15 cellular contexts compared by ENCODE assay signal in the genomic region with DNA sequence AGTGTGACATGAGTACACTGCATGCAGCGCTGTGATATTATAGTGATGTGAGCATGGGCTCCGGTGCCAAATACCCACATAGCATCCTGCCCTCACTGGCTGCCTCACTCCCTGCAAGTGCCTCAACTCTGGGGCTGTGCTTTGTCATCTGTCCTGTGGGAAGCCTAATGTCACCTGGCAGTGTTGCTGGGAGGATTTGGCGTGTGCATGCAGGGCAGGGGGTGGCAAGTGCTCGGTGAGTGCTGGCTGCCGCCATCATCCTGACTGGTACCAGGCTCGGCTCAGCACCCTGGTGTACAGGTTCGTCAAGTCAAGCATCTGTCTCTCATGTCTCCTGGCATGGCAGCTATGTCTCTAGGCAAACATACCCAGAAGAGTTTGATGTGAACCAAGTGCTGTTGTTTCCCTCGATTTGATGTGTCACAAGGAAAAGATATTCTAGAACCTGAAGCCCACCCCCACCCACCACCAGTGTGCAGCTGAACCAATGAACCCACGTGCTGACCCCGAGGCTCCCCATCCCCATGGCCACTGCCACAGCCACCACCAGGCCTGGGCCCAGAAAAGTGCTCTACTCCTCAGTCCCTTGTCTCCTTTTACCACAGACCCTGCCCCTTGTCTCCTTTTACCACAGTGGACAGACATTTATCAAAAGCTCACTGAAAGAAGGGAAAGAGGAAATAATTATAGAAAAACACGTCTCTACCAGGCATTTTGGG.
DNase-seq lines count a peak whose midpoint lies in the region; FAIRE-seq and TF ChIP-seq lines count a peak whose summit lies in the region.
"Had no signal": no experiment of that assay in that cellular context is flagged by ENCODE, and none has a peak within 500 bp of the region (broad histone marks: within the 10 kb centered on the region; RNA-seq: fewer than 3 reads in every experiment).

No MANE protein-coding gene starts in this region.

- H3K4me1 ChIP-seq in H9 (ENCODE audit: insufficient read depth, low read length), result no peaks in the 10 kb centered on the region
- H3K4me1 ChIP-seq in endothelial cell of umbilical vein (ENCODE audit: control insufficient read depth, extremely low read depth, insufficient read depth, low read length), result no peaks in the 10 kb centered on the region
- peaks cover 23% of the 10 kb centered on the region for H3K4me1 ChIP-seq in osteoblast (ENCODE audit: insufficient read depth, low read length)

- no peaks in the 10 kb centered on the region for H3K27me3 ChIP-seq in H9 (ENCODE audit: insufficient read depth, low read length)
- no peaks in the 10 kb centered on the region for H3K27me3 ChIP-seq in endothelial cell of umbilical vein (ENCODE audit: control insufficient read depth in 2 of 2, insufficient read depth in 2 of 2, low read length in 2 of 2)
- no peaks in the 10 kb centered on the region for H3K27me3 ChIP-seq in osteoblast (ENCODE audit: insufficient read depth, low read length)

- H3K23me2 ChIP-seq in H9 (ENCODE audit: insufficient read length, low read depth, low read length, poor library complexity, severe bottlenecking), result no peaks in the 10 kb centered on the region

- H2BK15ac ChIP-seq in H9 (ENCODE audit: low read depth, low read length), result no peak overlapping the region

- DNase-seq in AG20443 (ENCODE audit: low spot score) (peak; percentile 5), H9 (peak; percentile 21), endothelial cell of umbilical vein (ENCODE audit: low read depth, low spot score) (no peak), osteoblast (ENCODE audit: insufficient read length, low spot score, missing footprints) (peak; percentile 70), islet precursor cell (no peak), amniotic stem cell (lab: John Stamatoyannopoulos, UW) (no peak), hypothalamus (lab: John Stamatoyannopoulos, UW) (no peak)
- DNase-seq: AML-193, COR-L47, NCI-H1417, NCI-H2029, NCI-H774 had no signal

- CTCF ChIA-PET in endothelial cell of umbilical vein (lab: Charles Lee), result interaction anchor here (0.7 to 2.0 kb wide), 6 partner anchors 13 to 214 kb away, joined by 3 to 15 read pairs (median 5); no protein-coding TSS in a partner anchor

- no peak overlapping the region for H2BK5ac ChIP-seq in H9 (ENCODE audit: insufficient read length, low read length)

- H4K20me1 ChIP-seq in H9 (ENCODE audit: control insufficient read depth, insufficient read depth, insufficient read length) (no peaks in the 10 kb centered on the region), endothelial cell of umbilical vein (replicated peaks; ENCODE audit: control insufficient read depth, extremely low read depth, insufficient read depth, low read length) (no peaks in the 10 kb centered on the region), osteoblast (ENCODE audit: insufficient read depth, low read length) (peaks cover 15% of the 10 kb centered on the region)

- H3K4me1 Mint-ChIP-seq in H9, result peaks cover 21 to 22% of the 10 kb centered on the region in 2 experiments
- H3K4me1 Mint-ChIP-seq: CD14-positive monocyte had no signal

- intact Hi-C loops in endothelial cell of umbilical vein (cut with micrococcal nuclease), result no loop called here

- no peak overlapping the region for H4K8ac ChIP-seq in H9 (replicated peaks; ENCODE audit: insufficient read length, low read depth, low read length)

- peaks cover 2 to 7% (median 2%) of the 10 kb centered on the region in 3 experiments; a peak in 4 of 7 replicates for H3K36me3 Mint-ChIP-seq in H9 (ENCODE audit: insufficient read depth in 1 of 3, low read depth in 3 of 3)

- H3K9me3 ChIP-seq in H9 (ENCODE audit: control insufficient read depth, low read depth, low read length) (no peaks in the 10 kb centered on the region), endothelial cell of umbilical vein (replicated peaks; ENCODE audit: control insufficient read depth, insufficient read depth, low read length) (no peaks in the 10 kb centered on the region), osteoblast (ENCODE audit: low read depth, low read length) (no peaks in the 10 kb centered on the region)

- no peak overlapping the region for H2AK5ac ChIP-seq in H9 (ENCODE audit: insufficient read length, low read length)

- FAIRE-seq in endothelial cell of umbilical vein (lab: Jason Lieb, UNC), result peak; percentile 26
- FAIRE-seq: GM19239 had no signal

- H4K91ac ChIP-seq in H9 (ENCODE audit: insufficient read length, low read depth, low read length), result no peak overlapping the region

- H3K18ac ChIP-seq in H9 (ENCODE audit: insufficient read length, low read depth, low read length), result no peak overlapping the region

- H2BK12ac ChIP-seq in H9 (ENCODE audit: insufficient read length, low read depth, low read length), result no peak overlapping the region

- H2BK120ac ChIP-seq in H9 (ENCODE audit: low read depth, low read length, poor library complexity, severe bottlenecking), result no peak overlapping the region

- H3K79me1 ChIP-seq in H9 (ENCODE audit: insufficient read depth, low read depth, low read length, poor library complexity, severe bottlenecking), result no peaks in the 10 kb centered on the region

- no peak overlapping the region for H2BK20ac ChIP-seq in H9 (ENCODE audit: low read depth, low read length, poor library complexity, severe bottlenecking)

- no peak overlapping the region for H4K5ac ChIP-seq in H9 (ENCODE audit: insufficient read length, low read depth, low read length)

- dilution Hi-C loops in endothelial cell of umbilical vein (cut with MboI; ENCODE audit: extremely low pct_ligation_motif_present, low sequenced_read_pairs), result no loop called here

- H3K36me3 ChIP-seq in endothelial cell of umbilical vein (ENCODE audit: control insufficient read depth in 2 of 2, extremely low read depth in 1 of 2, insufficient read depth in 2 of 2, low read length in 2 of 2), result peaks cover 4 to 8% of the 10 kb centered on the region in 2 experiments
- H3K36me3 ChIP-seq in osteoblast (ENCODE audit: insufficient read depth, low read length), result peaks cover 38% of the 10 kb centered on the region

- H3K9me3 Mint-ChIP-seq in H9, result no peaks in the 10 kb centered on the region

- H3K4me3 ChIP-seq in endothelial cell of umbilical vein (replicated peaks in 1 of 3; ENCODE audit: insufficient read depth in 1 of 3, low read depth in 1 of 3, low read length in 3 of 3), result no peak overlapping the region
- no peak overlapping the region for H3K4me3 ChIP-seq in osteoblast (ENCODE audit: insufficient read depth, low read length)
- H3K4me3 ChIP-seq: SK-N-MC had no signal

- H3K79me2 ChIP-seq in H9 (ENCODE audit: insufficient read depth, low read length) (no peaks in the 10 kb centered on the region), endothelial cell of umbilical vein (ENCODE audit: control insufficient read depth, insufficient read depth, low read length) (no peaks in the 10 kb centered on the region), osteoblast (ENCODE audit: insufficient read depth, low read length) (peaks cover 11% of the 10 kb centered on the region)

- no TSS peak for BruUV-seq in endothelial cell of umbilical vein (replicated peaks; lab: Mats Ljungman, UMichigan)

- H3K23ac ChIP-seq in H9 (ENCODE audit: insufficient read length, low read depth, low read length), result no peak overlapping the region

- no peak overlapping the region for H3K14ac ChIP-seq in H9 (ENCODE audit: insufficient read depth, low read length)

- no peak overlapping the region for H3K27ac ChIP-seq in H9 (ENCODE audit: insufficient read length, low read depth, low read length)
- H3K27ac ChIP-seq in endothelial cell of umbilical vein (ENCODE audit: insufficient read depth, low read depth, low read length), result no peak overlapping the region
- H3K27ac ChIP-seq in osteoblast (ENCODE audit: low read depth, low read length), result no peak overlapping the region
- H3K27ac ChIP-seq: SK-N-MC had no signal

- no peaks in the 10 kb centered on the region for H3K27me3 Mint-ChIP-seq in H9 (ENCODE audit: low read depth)

- H2AFZ ChIP-seq in H9 (ENCODE audit: low read length) (no peak overlapping the region), endothelial cell of umbilical vein (ENCODE audit: low read depth, low read length) (no peak overlapping the region), osteoblast (ENCODE audit: low read length) (no peak overlapping the region)

- no peaks in the 10 kb centered on the region for H3K9me1 ChIP-seq in endothelial cell of umbilical vein (replicated peaks; ENCODE audit: control insufficient read depth, extremely low read depth, insufficient read depth, low read length)

- H3K56ac ChIP-seq in H9 (ENCODE audit: insufficient read length, low read depth, low read length), result no peak overlapping the region

- no CpG with 5 or more reads among the region's 11 CpGs for WGBS in H9 (ENCODE audit: extremely low coverage, insufficient read length, low lambda C conversion rate)

- POLR2A ChIA-PET in endothelial cell of umbilical vein (lab: Charles Lee), result interaction anchor here (1.4 kb wide), 1 partner anchor 13 kb away, joined by 3 read pairs; no protein-coding TSS in a partner anchor

- H3K9ac ChIP-seq in H9 (ENCODE audit: extremely low read depth, insufficient read length, low read length) (no peak overlapping the region), endothelial cell of umbilical vein (replicated peaks; ENCODE audit: extremely low read depth, insufficient read depth, low read length) (no peak overlapping the region)

- no peak overlapping the region for H3K4ac ChIP-seq in H9 (ENCODE audit: low read depth, low read length)

- no peak for TF ChIP-seq POLR2A in endothelial cell of umbilical vein (IDR thresholded peaks at IDR 0.05; ENCODE audit: low read depth, low read length)

- TF ChIP-seq CTCF in H9 (conservative IDR thresholded peaks at IDR 0.05) (no peak), endothelial cell of umbilical vein (IDR thresholded peaks at IDR 0.05; ENCODE audit: extremely low read depth in 1 of 2, insufficient read depth in 1 of 2, low read depth in 1 of 2, low read length in 2 of 2) (no peak), osteoblast (IDR thresholded peaks at IDR 0.05; ENCODE audit: extremely low read depth, low read depth, low read length) (no peak)

- H3K27ac Mint-ChIP-seq in H9, result peak overlapping the region in 1 of 3 experiments; percentile 8; a peak in 1 of 7 replicates
- H3K27ac Mint-ChIP-seq: CD14-positive monocyte had no signal

- H3K4me3 Mint-ChIP-seq in H9, result no peak overlapping the region
- H3K4me3 Mint-ChIP-seq: CD14-positive monocyte had no signal

- no peak overlapping the region for H3T11ph ChIP-seq in H9 (ENCODE audit: low read length)

- H3K4me2 ChIP-seq in H9 (ENCODE audit: insufficient read depth, insufficient read length, low read length) (no peak overlapping the region), endothelial cell of umbilical vein (ENCODE audit: insufficient read depth, low read length) (no peak overlapping the region), osteoblast (ENCODE audit: insufficient read depth, low read length) (no peak overlapping the region)

TF ChIP-seq in endothelial cell of umbilical vein, 7 proteins besides CTCF, POLR2A, EP300 and RAD21:
- TF ChIP-seq GATA2 (IDR thresholded peaks at IDR 0.05; ENCODE audit: insufficient read depth, insufficient read length, low read depth, low read length), result no peak
- peak; percentile 21 for TF ChIP-seq POLR2AphosphoS5 (IDR thresholded peaks at IDR 0.05; ENCODE audit: insufficient read depth, low read depth, low read length)

Comparison
In these comparisons a context has a peak if more than half of its experiments do, and no peak if none do; other contexts are left out.
1. DNase-seq: peak in AG20443 (single experiment), H9 (single experiment) and osteoblast (single experiment); none in endothelial cell of umbilical vein (single experiment), islet precursor cell (single experiment), amniotic stem cell (single experiment) and hypothalamus (0 of 51).